Comparison of ENCODE assay signal across 11 cellular contexts in the genomic region with DNA sequence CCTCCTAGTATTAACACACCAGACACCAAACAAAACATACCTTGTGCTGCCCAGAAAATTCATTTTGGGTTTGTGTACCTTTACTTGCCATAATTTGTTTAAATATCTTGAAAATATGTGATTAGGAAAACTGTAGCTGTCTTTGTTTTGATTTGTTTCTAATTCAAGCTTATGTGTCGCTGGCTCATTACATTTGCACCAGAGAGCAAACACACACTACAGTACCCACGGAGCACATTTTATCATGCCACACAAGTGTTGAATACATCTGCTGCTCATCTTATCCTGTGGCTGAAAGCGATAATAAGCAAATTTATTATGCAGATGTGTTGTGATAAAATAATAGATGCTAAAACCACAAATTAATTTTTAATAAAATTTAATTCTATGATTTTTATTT.
DNase-seq lines count a peak whose midpoint lies in the region; ATAC-seq and TF ChIP-seq lines count a peak whose summit lies in the region.
"Had no signal": no experiment of that assay in that cellular context is flagged by ENCODE, and none has a peak within 500 bp of the region (broad histone marks: within the 10 kb centered on the region; RNA-seq: fewer than 3 reads in every experiment).

No MANE protein-coding gene starts in this region.

- H3K79me2 ChIP-seq in Karpas-422 (ENCODE audit: low read length) = peaks cover 82% of the 10 kb centered on the region

- H3K9ac ChIP-seq in Karpas-422 (ENCODE audit: low read length) (no peak overlapping the region), stomach smooth muscle (ENCODE audit: low read length in 2 of 2) (peak overlapping the region in 1 of 2 donors; percentile 4)

- no peak overlapping the region for H3K4me2 ChIP-seq in Karpas-422 (ENCODE audit: low read depth, low read length, poor library complexity, severe bottlenecking)

- no peaks in the 10 kb centered on the region for H4K20me1 ChIP-seq in Karpas-422 (ENCODE audit: insufficient read depth, low read depth, low read length)

- intact Hi-C loops in breast epithelium (cut with DNase I; ENCODE audit: low total_unique reads) = no loop called here
- intact Hi-C loops in right lobe of liver (cut with DNase I) = loop anchor here in 1 of 2 donors (10.0 kb wide), 1 partner anchor 53 kb away; no protein-coding TSS in a partner anchor

- TF ChIP-seq POLR2A in breast epithelium (IDR thresholded peaks at IDR 0.05) = no peak
- TF ChIP-seq POLR2A in right lobe of liver (IDR thresholded peaks at IDR 0.05) = no peak

- H3K9me3 ChIP-seq in Karpas-422 (ENCODE audit: low read length) (no peaks in the 10 kb centered on the region), breast epithelium (no peaks in the 10 kb centered on the region), right lobe of liver (no peaks in the 10 kb centered on the region), stomach smooth muscle (ENCODE audit: control insufficient read depth in 2 of 2, low read length in 2 of 2) (no peaks in the 10 kb centered on the region)

- H3K9me2 ChIP-seq in Karpas-422 (replicated peaks; ENCODE audit: insufficient read depth, low read length) = no peaks in the 10 kb centered on the region

- TF ChIP-seq CTCF in breast epithelium (IDR thresholded peaks at IDR 0.05) (no peak), right lobe of liver (IDR thresholded peaks at IDR 0.05) (no peak)

- H3K27ac ChIP-seq in Karpas-422 (ENCODE audit: low read length) (peak overlapping the region; percentile 28), breast epithelium (peak overlapping the region; percentile 50 to 71), right lobe of liver (peak overlapping the region; percentile 27 to 69 (median 45)), stomach smooth muscle (ENCODE audit: low read length) (peak overlapping the region; percentile 64)

- H2AFZ ChIP-seq in Karpas-422 (ENCODE audit: low read length) = no peak overlapping the region

- no peaks in the 10 kb centered on the region for H3K27me3 ChIP-seq in Karpas-422 (ENCODE audit: low read length)
- no peaks in the 10 kb centered on the region for H3K27me3 ChIP-seq in breast epithelium
- no peaks in the 10 kb centered on the region for H3K27me3 ChIP-seq in right lobe of liver
- no peaks in the 10 kb centered on the region for H3K27me3 ChIP-seq in stomach smooth muscle (ENCODE audit: control insufficient read depth in 1 of 2, insufficient read depth in 2 of 2, low read length in 2 of 2)

- no peak for DNase-seq in Karpas-422
- no peak for DNase-seq in breast epithelium (ENCODE audit: low spot score in 2 of 2)
- DNase-seq in right lobe of liver = no peak
- no peak for DNase-seq in SW 1271 (lab: John Stamatoyannopoulos, UW)
- DNase-seq in islet precursor cell = no peak
- no peak for DNase-seq in DMS79 (lab: John Stamatoyannopoulos, UW)
- DNase-seq: activated CD4-positive, alpha-beta memory T cell treated with anti-CD3 and anti-CD28 coated beads, Interleukin-2, amount 10 ng/mL, durations not matched to agents 7 days and 5 days; activated naive CD8-positive, alpha-beta T cell treated with anti-CD3 and anti-CD28 coated beads, Interleukin-2, amount 10 ng/mL, durations not matched to agents 7 days and 5 days; NCI-H510A had no signal

- WGBS in right lobe of liver (ENCODE audit: insufficient coverage, low coverage, low lambda C conversion rate, missing lambda C conversion rate) = 44% methylated on average over 3 of the region's 3 CpGs

- H3K36me3 ChIP-seq in Karpas-422 (ENCODE audit: insufficient read depth, low read length) = no peaks in the 10 kb centered on the region
- H3K36me3 ChIP-seq in breast epithelium = no peaks in the 10 kb centered on the region
- no peaks in the 10 kb centered on the region for H3K36me3 ChIP-seq in right lobe of liver
- no peaks in the 10 kb centered on the region for H3K36me3 ChIP-seq in stomach smooth muscle (ENCODE audit: control insufficient read depth in 2 of 2, insufficient read depth in 2 of 2, low read length in 2 of 2)

- peaks cover 33% of the 10 kb centered on the region for H3K4me1 ChIP-seq in Karpas-422 (ENCODE audit: low read length)
- no peaks in the 10 kb centered on the region for H3K4me1 ChIP-seq in breast epithelium
- peaks cover 0 to 23% (median 10%) of the 10 kb centered on the region in 4 donors for H3K4me1 ChIP-seq in right lobe of liver
- peaks cover 3% of the 10 kb centered on the region for H3K4me1 ChIP-seq in stomach smooth muscle (ENCODE audit: control insufficient read depth, insufficient read depth, low read length)

- ATAC-seq in right lobe of liver (peak in 3 of 4 donors; percentile 16 to 31 (median 18)), HG03095 (IDR thresholded peaks at IDR 0.05; ENCODE audit: unreplicated experiment) (no peak)

- H3K4me3 ChIP-seq in Karpas-422 (ENCODE audit: low read length) (no peak overlapping the region), breast epithelium (no peak overlapping the region), right lobe of liver (no peak overlapping the region), stomach smooth muscle (ENCODE audit: low read length in 2 of 2) (no peak overlapping the region)
